ENCODE assay signal across 13 cellular contexts in genomic region chr2:118989481-118989880, GRCh38. TPM values are rescaled to one million over a fixed set of nuclear protein-coding genes. Genes with fewer than 3 reads are reported as not detected.
DNase-seq lines count a peak whose midpoint lies in the region; ATAC-seq, FAIRE-seq and TF ChIP-seq lines count a peak whose summit lies in the region.
"Had no signal": no experiment of that assay in that cellular context is flagged by ENCODE, and none has a peak within 500 bp of the region (broad histone marks: within the 10 kb centered on the region; RNA-seq: fewer than 3 reads in every experiment).

No MANE protein-coding gene starts in this region.

- H3K27ac ChIP-seq in coronary artery: no peak overlapping the region
- H3K27ac ChIP-seq: esophagus muscularis mucosa, parathyroid adenoma had no signal

- no peaks in the 10 kb centered on the region for H3K36me3 ChIP-seq in bronchial epithelial cell (ENCODE audit: control insufficient read depth, insufficient read depth, low read length)
- H3K36me3 ChIP-seq: esophagus muscularis mucosa had no signal

- H3K4me3 ChIP-seq in bronchial epithelial cell (ENCODE audit: low read depth, low read length) (no peak overlapping the region), coronary artery (no peak overlapping the region)
- H3K4me3 ChIP-seq: esophagus muscularis mucosa had no signal

- peaks cover 1% of the 10 kb centered on the region for H3K27me3 ChIP-seq in bronchial epithelial cell (ENCODE audit: control insufficient read depth, insufficient read depth, low read length)

- TF ChIP-seq CTCF in bronchial epithelial cell (IDR thresholded peaks at IDR 0.05; ENCODE audit: insufficient read depth, low read length, severe bottlenecking): no peak
- no peak for TF ChIP-seq CTCF in coronary artery (IDR thresholded peaks at IDR 0.05)

- ATAC-seq in GM18498 (IDR thresholded peaks at IDR 0.05; ENCODE audit: unreplicated experiment): peak; percentile 47
- peak; percentile 47 for ATAC-seq in GM21367 (IDR thresholded peaks at IDR 0.05; ENCODE audit: unreplicated experiment)
- peak; percentile 62 for ATAC-seq in HG02981 (IDR thresholded peaks at IDR 0.05; ENCODE audit: unreplicated experiment)
- ATAC-seq: T-cell had no signal

- FAIRE-seq in bronchial epithelial cell (lab: Jason Lieb, UNC): no peak

- peak; percentile 56 for DNase-seq in bronchial epithelial cell (ENCODE audit: low read depth)
- DNase-seq in H4 (ENCODE audit: low spot score): no peak
- DNase-seq in occipital lobe (lab: John Stamatoyannopoulos, UW): no peak
- DNase-seq in activated T-cell treated with anti-CD3 and anti-CD28 coated beads for 4 hours: no peak
- DNase-seq in coronary artery (ENCODE audit: low spot score): no peak
- DNase-seq: activated naive CD4-positive, alpha-beta T cell; NCI-H2029 treated with DMSO at 0.1 percent for 48 hours had no signal

RNA-seq across cellular contexts. Expression of gene MARCO, which starts 47.5 kb away (rescaled TPM):
- total RNA-seq in bronchial epithelial cell (0.13 TPM in 1 of 2 replicates, not detected in the other), occipital lobe (0.31 TPM)
- not detected in 2 replicates for total RNA-seq in H4 (2014; rRNA removed; shearing (Covaris generic))
